8 cellular contexts compared by ENCODE assay signal in the genomic region with DNA sequence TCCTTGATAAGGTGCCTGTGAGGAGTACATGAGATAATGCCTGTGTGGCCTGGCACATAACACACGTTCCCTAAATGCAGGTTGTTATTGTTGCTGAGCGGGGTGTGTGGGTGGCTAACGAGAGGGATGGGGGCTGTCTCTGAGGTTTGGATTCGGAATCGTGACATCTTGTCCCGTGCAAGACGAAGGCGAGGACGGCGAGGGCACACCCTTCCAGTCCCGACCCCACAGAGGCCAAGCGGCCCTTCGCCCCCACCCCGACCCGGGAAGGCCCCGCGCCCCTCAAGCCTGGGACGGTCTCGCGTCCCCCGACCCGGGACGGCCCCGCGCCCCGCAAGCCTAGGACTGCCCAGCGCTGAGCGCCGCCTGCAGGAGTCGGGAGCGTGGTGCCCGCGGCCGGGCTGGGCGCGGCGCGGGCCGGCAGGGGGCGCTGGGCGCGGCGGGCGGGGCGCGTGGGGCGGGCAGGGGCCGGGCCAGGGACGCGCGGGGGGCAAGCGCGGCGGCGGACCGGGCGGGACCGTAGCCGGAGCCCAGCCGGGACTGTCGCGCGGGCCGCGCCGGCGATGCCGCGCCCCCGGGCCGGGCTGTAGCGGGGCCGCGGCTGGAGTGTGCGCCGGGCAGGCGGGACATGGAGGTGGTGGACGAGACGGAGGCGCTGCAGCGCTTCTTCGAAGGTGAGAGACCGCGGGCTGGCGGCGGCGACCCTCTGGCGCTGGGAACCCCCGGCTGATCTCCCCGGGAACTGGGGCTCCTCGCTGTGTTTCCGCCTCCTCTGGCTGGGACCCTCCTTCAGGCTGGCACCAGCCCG. TPM values are rescaled to one million over a fixed set of nuclear protein-coding genes. Genes with fewer than 3 reads are reported as not detected.
A peak's percentile ranks its signal among the peaks of the same experiment; 100 is the strongest.
DNase-seq lines count a peak whose midpoint lies in the region; ATAC-seq and TF ChIP-seq lines count a peak whose summit lies in the region.

A gene (plus strand): TSS at position 520 of the 808 bp plus-strand sequence. CDS start 109 bp downstream, at position 629.

- DNase-seq in AG08395 (ENCODE audit: low spot score) = peak; percentile 70
- peak in 1 of 2 experiments; percentile 28 for DNase-seq in SJSA1 (ENCODE audit: low read depth in 1 of 2, low spot score in 2 of 2)
- DNase-seq in Right ventricle myocardium superior = peak; percentile 61
- peak; percentile 72 for DNase-seq in progenitor cell of endocrine pancreas (ENCODE audit: low spot score, unreplicated experiment)
- no peak for DNase-seq in superior temporal gyrus (ENCODE audit: extremely low spot score)
- no peak for DNase-seq in kidney glomerular epithelial cell (lab: John Stamatoyannopoulos, UW)

- peaks cover 24% of the 10 kb centered on the region for H3K4me1 Mint-ChIP-seq in activated naive CD4-positive, alpha-beta T cell treated with anti-CD3 and anti-CD28 coated beads, Interleukin-2, amount 50 U/mL, for 24 hours
- H3K4me1 Mint-ChIP-seq in progenitor cell of endocrine pancreas (ENCODE audit: low read depth) = peaks cover 60% of the 10 kb centered on the region

- 0 out of 2 replicates have a peak, but pooled peaks cover 2% of the 10 kb centered on the region for H3K36me3 ChIP-seq in SJSA1

- intact Hi-C loops in Right ventricle myocardium superior (cut with DNase I) = no loop called here

- no peak within 1 kb of the TSS for H3K27ac ChIP-seq in SJSA1

- peak within 1 kb of the TSS; percentile 85 for H3K4me3 Mint-ChIP-seq in activated naive CD4-positive, alpha-beta T cell treated with anti-CD3 and anti-CD28 coated beads, Interleukin-2, amount 50 U/mL, for 24 hours
- H3K4me3 Mint-ChIP-seq in progenitor cell of endocrine pancreas (ENCODE audit: low read depth) = peak within 1 kb of the TSS; percentile 90

- H3K36me3 Mint-ChIP-seq in activated naive CD4-positive, alpha-beta T cell treated with anti-CD3 and anti-CD28 coated beads, Interleukin-2, amount 50 U/mL, for 24 hours = no peaks in the 10 kb centered on the region
- no peaks in the 10 kb centered on the region for H3K36me3 Mint-ChIP-seq in progenitor cell of endocrine pancreas (ENCODE audit: insufficient read depth)

- TF ChIP-seq CTCF in progenitor cell of endocrine pancreas (IDR thresholded peaks at IDR 0.05; ENCODE audit: unreplicated experiment) = peak; percentile 56

- H3K4me3 ChIP-seq in SJSA1 = peak within 1 kb of the TSS; percentile 59

- peak within 1 kb of the TSS; percentile 62 for H3K27ac Mint-ChIP-seq in activated naive CD4-positive, alpha-beta T cell treated with anti-CD3 and anti-CD28 coated beads, Interleukin-2, amount 50 U/mL, for 24 hours
- H3K27ac Mint-ChIP-seq in progenitor cell of endocrine pancreas = peak within 1 kb of the TSS; percentile 82

- peaks cover 44% of the 10 kb centered on the region for H3K4me1 ChIP-seq in SJSA1 (replicated peaks)

- peak; percentile 44 for ATAC-seq in GM21390 (IDR thresholded peaks at IDR 0.05; ENCODE audit: unreplicated experiment)
- ATAC-seq in Right ventricle myocardium superior (ENCODE audit: poor library complexity) = peak; percentile 63

- peaks cover 4% of the 10 kb centered on the region for H3K9me3 ChIP-seq in SJSA1 (replicated peaks)

- H3K9me3 Mint-ChIP-seq in activated naive CD4-positive, alpha-beta T cell treated with anti-CD3 and anti-CD28 coated beads, Interleukin-2, amount 50 U/mL, for 24 hours = no peaks in the 10 kb centered on the region
- H3K9me3 Mint-ChIP-seq in progenitor cell of endocrine pancreas (ENCODE audit: low read depth) = no peaks in the 10 kb centered on the region

- 0 out of 2 replicates have a peak, but pooled peaks cover 5% of the 10 kb centered on the region for H3K27me3 ChIP-seq in SJSA1 (replicated peaks)

- H3K27me3 Mint-ChIP-seq in activated naive CD4-positive, alpha-beta T cell treated with anti-CD3 and anti-CD28 coated beads, Interleukin-2, amount 50 U/mL, for 24 hours = peaks cover 13% of the 10 kb centered on the region
- peaks cover 4% of the 10 kb centered on the region for H3K27me3 Mint-ChIP-seq in progenitor cell of endocrine pancreas

RNA-seq across cellular contexts. Expression of the gene that starts here (rescaled TPM):
- total RNA-seq in SJSA1 (2014; rRNA removed; shearing (Covaris generic)) = 1.4 and 3.1 TPM in 2 replicates
- total RNA-seq in Right ventricle myocardium superior (0.16 TPM), progenitor cell of endocrine pancreas (117 and 128 TPM in 2 replicates)

Comparison
In these comparisons a context has a peak if more than half of its experiments do, and no peak if none do; other contexts are left out.
1. RNA of the gene that starts here (total RNA-seq): 117 to 128 TPM in progenitor cell of endocrine pancreas; 1.4 to 3.1 TPM in SJSA1 and 0.16 TPM in Right ventricle myocardium superior (single experiment); every median in the first group is over 10 times any median in the second.
2. Peak in DNase-seq and ATAC-seq in Right ventricle myocardium superior; RNA of the gene not detected or under 1 TPM.
3. DNase-seq: peak in AG08395 (single experiment) and progenitor cell of endocrine pancreas (single experiment); none in superior temporal gyrus (single experiment) and kidney glomerular epithelial cell (single experiment).